In the genomic region with DNA sequence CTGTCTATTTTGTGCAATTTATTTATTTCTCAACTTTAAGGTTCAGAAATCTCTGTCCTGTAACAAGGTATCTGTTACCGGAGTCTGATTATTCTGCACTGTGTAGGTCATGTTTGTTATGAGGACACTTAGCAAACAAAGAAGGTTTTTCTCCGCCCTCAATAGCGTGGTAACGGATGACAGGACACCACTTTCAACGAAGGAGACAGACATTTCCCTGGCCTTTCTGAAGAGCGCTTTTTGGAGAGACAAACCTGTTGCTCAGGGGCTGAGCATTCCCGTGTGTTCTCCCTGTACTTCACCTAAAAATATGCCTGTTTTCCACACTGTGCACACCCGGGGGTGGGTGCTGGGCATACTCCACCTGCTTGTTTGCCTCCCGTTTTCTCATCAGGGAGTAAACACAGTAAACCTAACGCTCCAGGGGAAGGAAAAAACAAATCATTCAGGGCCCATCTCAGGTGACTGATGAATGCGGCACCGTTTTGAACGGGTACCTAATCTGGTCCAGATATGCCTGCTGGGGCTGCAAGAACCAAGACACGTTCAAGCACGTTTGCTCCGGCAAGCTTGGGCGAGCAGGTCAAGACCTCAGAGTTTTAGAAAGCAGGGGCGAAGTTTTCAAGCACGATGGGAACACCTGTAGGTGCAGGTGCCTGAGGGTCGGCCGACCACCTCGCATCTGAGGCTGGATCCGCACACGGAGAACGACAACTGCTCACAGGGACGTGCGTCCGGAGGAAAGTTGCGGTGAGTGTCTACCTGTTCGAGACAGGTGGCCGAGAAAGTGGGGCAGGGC, we compare ENCODE assay signal across 8 cellular contexts. TPM values are rescaled to one million over a fixed set of nuclear protein-coding genes. Genes with fewer than 3 reads are reported as not detected.
DNase-seq lines count a peak whose midpoint lies in the region; ATAC-seq and TF ChIP-seq lines count a peak whose summit lies in the region.

No MANE protein-coding gene starts in this region.

- POLR2A ChIA-PET in activated CD4-positive, alpha-beta memory T cell treated with anti-CD3 and anti-CD28 coated beads for 36 hours (lab: Charles Lee): interaction anchor here (1.7 to 2.6 kb wide), 2 partner anchors 11 to 13 kb away, joined by 5 to 11 read pairs; no protein-coding TSS in a partner anchor
- POLR2A ChIA-PET in HEK293T (lab: Yijun Ruan, JAX): interaction anchor here (1.7 kb wide), 1 partner anchor 11 kb away, joined by 4 read pairs; no protein-coding TSS in a partner anchor

- H3K27me3 ChIP-seq in DND-41 (ENCODE audit: insufficient read depth, low read length, poor library complexity) (peaks cover 38% of the 10 kb centered on the region), left ventricle myocardium inferior (ENCODE audit: low read depth) (peaks cover 9% of the 10 kb centered on the region), sigmoid colon (no peaks in the 10 kb centered on the region)

- H3K27ac Mint-ChIP-seq in activated CD4-positive, alpha-beta memory T cell treated with anti-CD3 and anti-CD28 coated beads for 36 hours: peak overlapping the region; percentile 83

- DNase-seq in DND-41: no peak
- peak; percentile 19 for DNase-seq in activated CD4-positive, alpha-beta memory T cell treated with anti-CD3 and anti-CD28 coated beads for 36 hours
- DNase-seq in left ventricle myocardium inferior: no peak
- no peak for DNase-seq in sigmoid colon
- DNase-seq in HEK293T (ENCODE audit: extremely low spot score): no peak

- H3K79me2 ChIP-seq in DND-41 (ENCODE audit: insufficient read depth, low read length): no peaks in the 10 kb centered on the region

- peak overlapping the region; percentile 69 for H3K4me2 ChIP-seq in DND-41 (ENCODE audit: insufficient read depth, low read length)

- H3K9ac ChIP-seq in DND-41 (ENCODE audit: low read depth, low read length): peak overlapping the region; percentile 24; the same call in 1 of the 2 replicates

- no peak for ATAC-seq in DND-41 (ENCODE audit: insufficient read depth, low read depth)
- ATAC-seq in HG03139 (IDR thresholded peaks at IDR 0.05; ENCODE audit: unreplicated experiment): peak; percentile 3
- no peak for ATAC-seq in HG03460 (IDR thresholded peaks at IDR 0.05; ENCODE audit: unreplicated experiment)
- no peak for ATAC-seq in GM21367 (IDR thresholded peaks at IDR 0.05; ENCODE audit: unreplicated experiment)

- intact Hi-C loops in activated CD4-positive, alpha-beta memory T cell treated with anti-CD3 and anti-CD28 coated beads for 36 hours (cut with micrococcal nuclease): loop anchor here (2.0 to 5.0 kb wide), 2 partner anchors 169 to 1944 kb away; no protein-coding TSS in a partner anchor
- intact Hi-C loops in left ventricle myocardium inferior (cut with micrococcal nuclease): no loop called here
- intact Hi-C loops in sigmoid colon (cut with DNase I): loop anchor here (5.0 kb wide), 1 partner anchor 39 kb away; no protein-coding TSS in a partner anchor

- no peaks in the 10 kb centered on the region for H3K27me3 Mint-ChIP-seq in activated CD4-positive, alpha-beta memory T cell treated with anti-CD3 and anti-CD28 coated beads for 36 hours

- no peak overlapping the region for H2AFZ ChIP-seq in DND-41 (ENCODE audit: low read depth, low read length)

- H3K27ac ChIP-seq in DND-41 (ENCODE audit: low read length): no peak overlapping the region
- peak overlapping the region; percentile 85 for H3K27ac ChIP-seq in left ventricle myocardium inferior (replicated peaks)
- H3K27ac ChIP-seq in sigmoid colon: peak overlapping the region; percentile 64 to 76 (median 72)

- H3K4me3 Mint-ChIP-seq in activated CD4-positive, alpha-beta memory T cell treated with anti-CD3 and anti-CD28 coated beads for 36 hours: peak overlapping the region; percentile 95

- H3K36me3 Mint-ChIP-seq in activated CD4-positive, alpha-beta memory T cell treated with anti-CD3 and anti-CD28 coated beads for 36 hours: peaks cover 1% of the 10 kb centered on the region

- no peak for TF ChIP-seq POLR2A in sigmoid colon (IDR thresholded peaks at IDR 0.05)

- H3K4me1 ChIP-seq in DND-41 (ENCODE audit: insufficient read depth, low read length) (peaks cover 15% of the 10 kb centered on the region), left ventricle myocardium inferior (peaks cover 27% of the 10 kb centered on the region), sigmoid colon (peaks cover 0 to 15% (median 7%) of the 10 kb centered on the region in 4 donors)

- H3K4me1 Mint-ChIP-seq in activated CD4-positive, alpha-beta memory T cell treated with anti-CD3 and anti-CD28 coated beads for 36 hours (ENCODE audit: low read depth): peaks cover 39% of the 10 kb centered on the region

- peaks cover 3% of the 10 kb centered on the region for H3K9me3 Mint-ChIP-seq in activated CD4-positive, alpha-beta memory T cell treated with anti-CD3 and anti-CD28 coated beads for 36 hours

- CTCF ChIA-PET in activated CD4-positive, alpha-beta memory T cell treated with anti-CD3 and anti-CD28 coated beads for 36 hours (lab: Charles Lee): interaction anchor here (0.7 to 1.4 kb wide), 3 partner anchors 14 to 64 kb away, joined by 3 to 7 read pairs (median 3); no protein-coding TSS in a partner anchor
- CTCF ChIA-PET in HEK293T (lab: Yijun Ruan, JAX): interaction anchor here (0.7 kb wide), 1 partner anchor 797 kb away, joined by 3 read pairs; no protein-coding TSS in a partner anchor

- no peak for TF ChIP-seq CTCF in DND-41 (IDR thresholded peaks at IDR 0.05; ENCODE audit: borderline replicate concordance, extremely low read depth, low read length, poor library complexity, severe bottlenecking)
- TF ChIP-seq CTCF in left ventricle myocardium inferior (IDR thresholded peaks at IDR 0.05; ENCODE audit: borderline replicate concordance): no peak
- no peak for TF ChIP-seq CTCF in sigmoid colon (IDR thresholded peaks at IDR 0.05)

- no peak for TF ChIP-seq EP300 in sigmoid colon (IDR thresholded peaks at IDR 0.05)

- H3K9me3 ChIP-seq in DND-41 (ENCODE audit: insufficient read depth, low read length, severe bottlenecking) (no peaks in the 10 kb centered on the region), left ventricle myocardium inferior (replicated peaks) (no peaks in the 10 kb centered on the region), sigmoid colon (no peaks in the 10 kb centered on the region)

- WGBS in sigmoid colon, 2 donors: 3 to 12% methylated on average over 31 of the region's 31 CpGs

- no peaks in the 10 kb centered on the region for H3K36me3 ChIP-seq in DND-41 (ENCODE audit: insufficient read depth, low read length)
- no peaks in the 10 kb centered on the region for H3K36me3 ChIP-seq in left ventricle myocardium inferior
- H3K36me3 ChIP-seq in sigmoid colon: no peaks in the 10 kb centered on the region

- H3K4me3 ChIP-seq in DND-41 (ENCODE audit: low read depth in 1 of 2, low read length in 2 of 2) (peak overlapping the region in 1 of 2 experiments; percentile 52; a peak in 2 of 4 replicates), left ventricle myocardium inferior (peak overlapping the region; percentile 79), sigmoid colon (peak overlapping the region; percentile 42 to 92 (median 81))

- H4K20me1 ChIP-seq in DND-41 (ENCODE audit: insufficient read depth, low read length): no peaks in the 10 kb centered on the region

TF ChIP-seq in HEK293T, 16 proteins besides CTCF, POLR2A, EP300 and RAD21:
- no peak for TF ChIP-seq ZNF384 (IDR thresholded peaks at IDR 0.05)
- TF ChIP-seq FOXA1 (IDR thresholded peaks at IDR 0.05): no peak
- TF ChIP-seq CTBP1 (IDR thresholded peaks at IDR 0.05; ENCODE audit: borderline replicate concordance): no peak
- TF ChIP-seq LEF1 (IDR thresholded peaks at IDR 0.05; ENCODE audit: borderline replicate concordance): no peak
- TF ChIP-seq NFRKB (IDR thresholded peaks at IDR 0.05): no peak
- no peak for TF ChIP-seq FOXK2 (IDR thresholded peaks at IDR 0.05)

RNA-seq across cellular contexts. Expression of a gene that starts 0.9 kb away (rescaled TPM):
- total RNA-seq in activated CD4-positive, alpha-beta memory T cell treated with anti-CD3 and anti-CD28 coated beads for 36 hours: 10 to 100 TPM in 1 of 2 experiments, 1 to 10 TPM in 1; 8.1 to 10.1 TPM
- total RNA-seq in left ventricle myocardium inferior (269 TPM), sigmoid colon (10 to 100 TPM; 10.8 to 14.6 (median 12.6) TPM)
- polyA plus RNA-seq in sigmoid colon: 10 to 100 TPM; 15.0 to 21.2 (median 16.2) TPM

Comparison
In these comparisons a context has a peak if more than half of its experiments do, and no peak if none do; other contexts are left out.
1. RNA of a gene that starts 0.9 kb away (total RNA-seq): 269 TPM in left ventricle myocardium inferior (single experiment); 10.8 to 14.6 TPM in sigmoid colon and 8.1 to 10.1 TPM in activated CD4-positive, alpha-beta memory T cell treated with anti-CD3 and anti-CD28 coated beads for 36 hours; every median in the first group is over 10 times any median in the second.